In genomic region chr9:92739346-92740014, GRCh38 we compare ENCODE assay signal across 3 cellular contexts.
TF ChIP-seq lines count a peak whose summit lies in the region.

No MANE protein-coding gene starts in this region.

TF ChIP-seq in liver, 16 proteins besides CTCF, POLR2A, EP300 and RAD21:
- TF ChIP-seq ATF3 (IDR thresholded peaks at IDR 0.05), result no peak
- no peak for TF ChIP-seq SP1 (IDR thresholded peaks at IDR 0.05)
- no peak for TF ChIP-seq JUND (IDR thresholded peaks at IDR 0.05)
- no peak for TF ChIP-seq HNF4G (IDR thresholded peaks at IDR 0.05)
- no peak for TF ChIP-seq REST (IDR thresholded peaks at IDR 0.05)
- TF ChIP-seq HNF4A (conservative IDR thresholded peaks at IDR 0.05), result no peak
- TF ChIP-seq TAF1 (conservative IDR thresholded peaks at IDR 0.05), result no peak
- TF ChIP-seq ZBTB33 (IDR thresholded peaks at IDR 0.05), result no peak
- no peak for TF ChIP-seq YY1 (IDR thresholded peaks at IDR 0.05)
- no peak for TF ChIP-seq FOXA2 (IDR thresholded peaks at IDR 0.05)
- TF ChIP-seq FOXA1 (IDR thresholded peaks at IDR 0.05), result no peak
- TF ChIP-seq GABPA (IDR thresholded peaks at IDR 0.05 in 1 of 2, conservative IDR thresholded peaks at IDR 0.05 in 1 of 2), result no peak
- TF ChIP-seq RXRA (IDR thresholded peaks at IDR 0.05), result no peak
- no peak for TF ChIP-seq MAX (IDR thresholded peaks at IDR 0.05)

TF ChIP-seq in HepG2, 621 proteins besides CTCF, POLR2A, EP300 and RAD21:
- no peak for TF ChIP-seq TARDBP (CRISPR knock-in tag; IDR thresholded peaks at IDR 0.05)
- no peak for TF ChIP-seq ZNF138 (CRISPR knock-in tag; IDR thresholded peaks at IDR 0.05; ENCODE audit: low read depth)
- TF ChIP-seq SETDB1 (CRISPR knock-in tag; IDR thresholded peaks at IDR 0.05; ENCODE audit: borderline replicate concordance), result no peak
- no peak for TF ChIP-seq ZMAT3 (CRISPR knock-in tag; conservative IDR thresholded peaks at IDR 0.05)
- TF ChIP-seq DZIP1 (CRISPR knock-in tag; IDR thresholded peaks at IDR 0.05), result no peak
- no peak for TF ChIP-seq GTF3A (CRISPR knock-in tag; conservative IDR thresholded peaks at IDR 0.05)
- no peak for TF ChIP-seq GLMP (CRISPR knock-in tag; IDR thresholded peaks at IDR 0.05; ENCODE audit: borderline replicate concordance)
- no peak for TF ChIP-seq KLF6 (CRISPR knock-in tag; IDR thresholded peaks at IDR 0.05)
- TF ChIP-seq NKX3-1 (CRISPR knock-in tag; IDR thresholded peaks at IDR 0.05), result no peak
TF ChIP-seq in HepG2: peak in this region for 0.

TF ChIP-seq in H1, 55 proteins besides CTCF, POLR2A, EP300 and RAD21:
- TF ChIP-seq CHD2 (IDR thresholded peaks at IDR 0.05; ENCODE audit: low read length) (no peak), RXRA (IDR thresholded peaks at IDR 0.05; ENCODE audit: insufficient read depth, low read depth, low read length) (no peak), NANOG (IDR thresholded peaks at IDR 0.05; ENCODE audit: insufficient read depth, low read depth, low read length, poor library complexity, severe bottlenecking) (no peak), TAF1 (IDR thresholded peaks at IDR 0.05; ENCODE audit: low read depth, low read length) (no peak), RNF2 (IDR thresholded peaks at IDR 0.05; ENCODE audit: borderline replicate concordance, low read depth, low read length, missing control alignments, poor library complexity, severe bottlenecking) (no peak), FOSL1 (IDR thresholded peaks at IDR 0.05; ENCODE audit: insufficient read depth, low read depth, low read length) (no peak), CHD1 (IDR thresholded peaks at IDR 0.05; ENCODE audit: low read depth, low read length) (no peak), TCF12 (IDR thresholded peaks at IDR 0.05; ENCODE audit: low read depth, low read length) (no peak), CBX5 (IDR thresholded peaks at IDR 0.05; ENCODE audit: low read depth, low read length) (no peak), CREB1 (IDR thresholded peaks at IDR 0.05) (no peak), MAX (IDR thresholded peaks at IDR 0.05) (no peak), SRF (IDR thresholded peaks at IDR 0.05; ENCODE audit: low read depth, low read length) (no peak)
